Comparison of ENCODE assay signal across 8 cellular contexts in the genomic region with DNA sequence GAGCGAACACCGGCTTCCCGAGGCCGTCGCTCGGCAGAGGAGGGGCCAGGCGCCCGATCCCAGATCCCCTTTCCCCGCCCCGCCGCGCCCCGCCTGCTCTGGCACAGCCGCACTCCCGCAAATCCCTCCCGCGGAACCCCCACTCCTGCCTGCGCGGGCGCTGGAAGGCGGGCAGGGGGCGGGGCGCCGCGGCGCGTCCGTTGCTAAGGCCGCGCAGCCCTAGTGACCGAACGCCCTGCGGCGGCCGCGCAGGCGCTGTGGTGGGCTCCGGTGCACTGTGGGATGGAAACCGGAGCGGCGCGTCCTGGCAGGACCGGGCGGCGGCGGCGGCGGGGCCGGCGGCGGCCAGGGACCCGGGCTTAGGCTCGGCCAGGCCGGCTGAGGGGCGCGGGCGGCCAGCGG. TPM values are rescaled to one million over a fixed set of nuclear protein-coding genes. Genes with fewer than 3 reads are reported as not detected.
DNase-seq lines count a peak whose midpoint lies in the region; ATAC-seq and TF ChIP-seq lines count a peak whose summit lies in the region.

A gene with protein sequence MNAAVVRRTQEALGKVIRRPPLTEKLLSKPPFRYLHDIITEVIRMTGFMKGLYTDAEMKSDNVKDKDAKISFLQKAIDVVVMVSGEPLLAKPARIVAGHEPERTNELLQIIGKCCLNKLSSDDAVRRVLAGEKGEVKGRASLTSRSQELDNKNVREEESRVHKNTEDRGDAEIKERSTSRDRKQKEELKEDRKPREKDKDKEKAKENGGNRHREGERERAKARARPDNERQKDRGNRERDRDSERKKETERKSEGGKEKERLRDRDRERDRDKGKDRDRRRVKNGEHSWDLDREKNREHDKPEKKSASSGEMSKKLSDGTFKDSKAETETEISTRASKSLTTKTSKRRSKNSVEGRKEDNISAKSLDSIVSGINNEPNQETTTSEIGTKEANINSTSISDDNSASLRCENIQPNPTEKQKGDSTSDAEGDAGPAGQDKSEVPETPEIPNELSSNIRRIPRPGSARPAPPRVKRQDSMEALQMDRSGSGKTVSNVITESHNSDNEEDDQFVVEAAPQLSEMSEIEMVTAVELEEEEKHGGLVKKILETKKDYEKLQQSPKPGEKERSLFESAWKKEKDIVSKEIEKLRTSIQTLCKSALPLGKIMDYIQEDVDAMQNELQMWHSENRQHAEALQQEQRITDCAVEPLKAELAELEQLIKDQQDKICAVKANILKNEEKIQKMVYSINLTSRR (plus strand): TSS at position 273 of the 402 bp plus-strand sequence. CDS start 145 bp downstream, outside the sequence.

- no peaks in the 10 kb centered on the region for H3K9me3 ChIP-seq in HUES6 (ENCODE audit: control insufficient read depth, insufficient read depth, low read depth, low read length)
- no peaks in the 10 kb centered on the region for H3K9me3 ChIP-seq in OCI-LY7 (ENCODE audit: low read length)
- no peaks in the 10 kb centered on the region for H3K9me3 ChIP-seq in esophagus (ENCODE audit: control insufficient read depth in 2 of 2, insufficient read depth in 1 of 2, low read depth in 1 of 2, low read length in 1 of 2)
- H3K9me3 ChIP-seq in mucosa of stomach (ENCODE audit: control insufficient read depth, low read length), result no peaks in the 10 kb centered on the region

- CTCF ChIA-PET in OCI-LY7 (lab: Charles Lee; ENCODE audit: unreplicated experiment), result no interaction called here

- ATAC-seq in GM21423 (IDR thresholded peaks at IDR 0.05; ENCODE audit: unreplicated experiment), result peak; percentile 99

- H3K27me3 ChIP-seq in HUES6 (ENCODE audit: control insufficient read depth, insufficient read depth, low read length) (peaks cover 5% of the 10 kb centered on the region), esophagus (ENCODE audit: control insufficient read depth in 1 of 2, insufficient read depth in 2 of 2, low read length in 2 of 2) (no peaks in the 10 kb centered on the region), mucosa of stomach (ENCODE audit: control insufficient read depth, insufficient read depth, low read length) (no peaks in the 10 kb centered on the region)

- peak; percentile 78 for DNase-seq in COR-L47 (lab: John Stamatoyannopoulos, UW)
- DNase-seq in OCI-LY7 (ENCODE audit: low spot score), result peak; percentile 85
- DNase-seq in activated T-cell treated with anti-CD3 and anti-CD28 coated beads for 48 hours (ENCODE audit: low read depth), result peak; percentile 85
- peak; percentile 55 to 69 for DNase-seq in stimulated activated CD8-positive, alpha-beta memory T cell treated with anti-CD3 and anti-CD28 coated beads, Interleukin-4, amount 100 ng/mL, for 4 hours (ENCODE audit: low read depth in 2 of 2, low spot score in 1 of 2)

- H3K4me3 ChIP-seq in HUES6 (ENCODE audit: low read depth, low read length) (peak within 1 kb of the TSS; percentile 83), OCI-LY7 (ENCODE audit: low read depth, low read length, poor library complexity, severe bottlenecking) (peak within 1 kb of the TSS; percentile 82), esophagus (ENCODE audit: low read depth in 1 of 2, low read length in 2 of 2) (peak within 1 kb of the TSS; percentile 75 to 88), mucosa of stomach (ENCODE audit: low read length) (peak within 1 kb of the TSS; percentile 80)

- H3K4me1 ChIP-seq in HUES6 (ENCODE audit: control insufficient read depth, insufficient read depth, low read length) (peaks cover 16% of the 10 kb centered on the region), OCI-LY7 (ENCODE audit: insufficient read depth, low read length, poor library complexity, severe bottlenecking) (peaks cover 4% of the 10 kb centered on the region), esophagus (ENCODE audit: control insufficient read depth in 2 of 2, insufficient read depth in 2 of 2, low read length in 1 of 2) (peaks cover 6 to 10% of the 10 kb centered on the region in 2 donors), mucosa of stomach (ENCODE audit: control insufficient read depth, insufficient read depth, low read length) (peaks cover 9% of the 10 kb centered on the region)

- intact Hi-C loops in OCI-LY7 (cut with micrococcal nuclease; ENCODE audit: unreplicated experiment), result loop anchor here (2.0 kb wide), 1 partner anchor 31 kb away; a partner anchor contains a TSS

- no peaks in the 10 kb centered on the region; the same call in 1 of the 2 replicates for H3K36me3 ChIP-seq in HUES6 (ENCODE audit: control insufficient read depth, insufficient read depth, low read length)
- no peaks in the 10 kb centered on the region for H3K36me3 ChIP-seq in OCI-LY7 (ENCODE audit: insufficient read depth, low read length)
- H3K36me3 ChIP-seq in esophagus (ENCODE audit: control insufficient read depth in 2 of 2, insufficient read depth in 2 of 2, low read length in 1 of 2), result peaks cover 0 to 5% of the 10 kb centered on the region in 2 donors
- H3K36me3 ChIP-seq in mucosa of stomach (ENCODE audit: control insufficient read depth, insufficient read depth, low read length), result no peaks in the 10 kb centered on the region

- POLR2A ChIA-PET in OCI-LY7 (lab: Charles Lee), result no interaction called here

- H3K9ac ChIP-seq in HUES6 (ENCODE audit: low read length) (peak within 1 kb of the TSS; percentile 73), mucosa of stomach (ENCODE audit: low read length) (peak within 1 kb of the TSS; percentile 79)

- no peaks in the 10 kb centered on the region for H3K79me2 ChIP-seq in OCI-LY7 (ENCODE audit: insufficient read depth, low read depth, low read length)

- 0% methylated on average over 46 to 58 of the region's 58 CpGs for WGBS in esophagus, 2 donors

- no peaks in the 10 kb centered on the region for H3K9me2 ChIP-seq in OCI-LY7 (ENCODE audit: insufficient read depth, low read length)

- peak within 1 kb of the TSS; percentile 82 for H3K4me2 ChIP-seq in OCI-LY7 (ENCODE audit: low read length)

- H4K20me1 ChIP-seq in OCI-LY7 (ENCODE audit: insufficient read depth, low read length), result no peaks in the 10 kb centered on the region

- H3K27ac ChIP-seq in HUES6 (ENCODE audit: low read depth, low read length) (no peak within 1 kb of the TSS), OCI-LY7 (ENCODE audit: low read depth, low read length, poor library complexity, severe bottlenecking) (no peak within 1 kb of the TSS), esophagus (ENCODE audit: low read depth in 2 of 2, low read length in 1 of 2) (peak within 1 kb of the TSS; percentile 37 to 67)

- H2AFZ ChIP-seq in OCI-LY7 (ENCODE audit: low read length), result peak within 1 kb of the TSS; percentile 49

- no TSS peak for BruUV-seq in OCI-LY7 (replicated peaks; lab: Mats Ljungman, UMichigan)

- no peak for TF ChIP-seq CTCF in OCI-LY7 (conservative IDR thresholded peaks at IDR 0.05; ENCODE audit: low read length)

RNA-seq across cellular contexts. Expression of the gene that starts here (rescaled TPM):
- total RNA-seq in OCI-LY7 (2014; rRNA removed; shearing (Covaris generic)), result 4.3 and 8.2 TPM in 2 replicates
- 12.8 and 13.8 TPM in 2 replicates for total RNA-seq in OCI-LY7 (2022)
- polyA plus RNA-seq in esophagus, result 1 to 10 TPM; 3.2 to 4.8 TPM

Comparison
In these comparisons a context has a peak if more than half of its experiments do, and no peak if none do; other contexts are left out.
1. H3K27ac ChIP-seq: peak in esophagus (2 of 2); none in HUES6 (single experiment) and OCI-LY7 (single experiment).
2. Peak in every context shown above with its lines, with median percentiles within 50 percentile points of each other: DNase-seq and H3K4me3 ChIP-seq.